Comparison of ENCODE assay signal across 17 cellular contexts in the genomic region with DNA sequence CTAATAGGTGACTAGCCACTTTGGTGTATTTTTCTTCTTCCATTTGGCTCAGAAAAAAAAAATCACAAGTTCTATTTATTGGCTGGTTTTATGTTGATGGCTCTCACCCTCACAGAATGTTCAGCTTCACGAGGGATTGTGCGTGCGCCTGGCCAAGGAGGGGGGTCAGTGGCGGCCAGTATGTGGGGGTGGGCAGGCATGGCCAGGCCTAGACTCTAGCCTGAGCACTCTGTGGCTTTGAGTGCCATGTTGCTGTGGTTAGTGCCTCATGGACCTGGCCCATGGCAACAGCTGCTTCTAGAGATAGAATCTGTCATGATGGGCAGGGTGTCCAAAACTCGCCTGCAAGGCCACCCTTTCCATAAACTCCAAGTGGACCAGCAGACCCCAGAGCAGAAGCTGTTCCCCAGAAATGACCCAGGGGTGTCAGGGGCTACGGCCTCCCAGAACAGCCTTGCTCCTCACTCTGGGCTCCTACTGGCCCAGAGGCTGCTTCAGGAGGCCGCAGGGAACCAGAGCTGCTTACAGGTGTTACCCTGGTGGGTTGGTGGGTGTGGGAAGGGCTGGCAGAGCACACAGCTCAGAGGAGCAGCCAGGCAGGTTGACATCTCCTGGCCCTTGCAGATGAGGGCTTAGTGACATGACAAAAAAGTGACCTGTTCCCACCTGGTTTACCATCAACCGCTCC.
DNase-seq lines count a peak whose midpoint lies in the region; ATAC-seq and TF ChIP-seq lines count a peak whose summit lies in the region.
"Had no signal": no experiment of that assay in that cellular context is flagged by ENCODE, and none has a peak within 500 bp of the region (broad histone marks: within the 10 kb centered on the region; RNA-seq: fewer than 3 reads in every experiment).

No MANE protein-coding gene starts in this region.

- intact Hi-C loops in activated CD8-positive, alpha-beta T cell treated with anti-CD3 and anti-CD28 coated beads for 36 hours (cut with micrococcal nuclease): no loop called here

- WGBS in gastroesophageal sphincter (ENCODE audit: low coverage in 1 of 2), 2 donors: 89 to 100% methylated on average over 1 to 4 of the region's 8 CpGs

- peak overlapping the region; percentile 47 for H3K4me3 Mint-ChIP-seq in T-helper 2 cell treated with Interferon-gamma antibody and Interleukin-4, amounts not matched to agents 5 μg/mL and 100 μg/mL, for 36 hours
- no peak overlapping the region for H3K4me3 Mint-ChIP-seq in activated CD8-positive, alpha-beta T cell treated with anti-CD3 and anti-CD28 coated beads for 36 hours
- no peak overlapping the region for H3K4me3 Mint-ChIP-seq in endothelial cell (ENCODE audit: unreplicated experiment)
- H3K4me3 Mint-ChIP-seq: GM23338 had no signal

- no peaks in the 10 kb centered on the region for H3K9me3 ChIP-seq in gastroesophageal sphincter
- no peaks in the 10 kb centered on the region for H3K9me3 ChIP-seq in skeletal muscle tissue (ENCODE audit: control insufficient read depth in 3 of 3, low read length in 3 of 3)
- H3K9me3 ChIP-seq: BLaER1, body of pancreas, prostate gland, testis had no signal

- no peak for ATAC-seq in activated CD8-positive, alpha-beta T cell treated with anti-CD3 and anti-CD28 coated beads for 36 hours
- ATAC-seq in gastroesophageal sphincter: no peak
- no peak for ATAC-seq in GM18868 (IDR thresholded peaks at IDR 0.05; ENCODE audit: unreplicated experiment)
- ATAC-seq: body of pancreas, GM23338 had no signal

- H3K27ac Mint-ChIP-seq in T-helper 2 cell treated with Interferon-gamma antibody and Interleukin-4, amounts not matched to agents 5 μg/mL and 100 μg/mL, for 36 hours: peak overlapping the region; percentile 89
- H3K27ac Mint-ChIP-seq in activated CD8-positive, alpha-beta T cell treated with anti-CD3 and anti-CD28 coated beads for 36 hours: peak overlapping the region; percentile 31
- no peak overlapping the region for H3K27ac Mint-ChIP-seq in endothelial cell (ENCODE audit: unreplicated experiment)

- H3K4me1 ChIP-seq in gastroesophageal sphincter (peaks cover 0 to 86% (median 25%) of the 10 kb centered on the region in 3 donors), skeletal muscle tissue (ENCODE audit: control insufficient read depth in 3 of 3, insufficient read depth in 3 of 3, low read length in 3 of 3) (peaks cover 40 to 56% (median 48%) of the 10 kb centered on the region in 3 donors)
- H3K4me1 ChIP-seq: prostate gland had no signal

- peak overlapping the region in 2 of 3 donors; percentile 8 to 40 for H3K9ac ChIP-seq in skeletal muscle tissue (ENCODE audit: low read depth in 1 of 3, low read length in 3 of 3)

- peaks cover 0 to 11% of the 10 kb centered on the region in 2 donors for H3K36me3 ChIP-seq in gastroesophageal sphincter
- H3K36me3 ChIP-seq in skeletal muscle tissue (ENCODE audit: control insufficient read depth in 3 of 3, insufficient read depth in 3 of 3, low read length in 3 of 3): peaks cover 0 to 5% (median 3%) of the 10 kb centered on the region in 3 donors
- H3K36me3 ChIP-seq: prostate gland had no signal

- H3K27me3 Mint-ChIP-seq in T-helper 2 cell treated with Interferon-gamma antibody and Interleukin-4, amounts not matched to agents 5 μg/mL and 100 μg/mL, for 36 hours (ENCODE audit: low read depth): no peaks in the 10 kb centered on the region
- no peaks in the 10 kb centered on the region for H3K27me3 Mint-ChIP-seq in activated CD8-positive, alpha-beta T cell treated with anti-CD3 and anti-CD28 coated beads for 36 hours
- H3K27me3 Mint-ChIP-seq in endothelial cell (ENCODE audit: unreplicated experiment): peaks cover 8% of the 10 kb centered on the region

- POLR2A ChIA-PET in activated CD8-positive, alpha-beta T cell treated with anti-CD3 and anti-CD28 coated beads for 36 hours (lab: Charles Lee): interaction anchor here (0.9 to 2.0 kb wide), 6 partner anchors 8 to 109 kb away, joined by 3 to 6 read pairs (median 4); no protein-coding TSS in a partner anchor

- H3K27me3 ChIP-seq in gastroesophageal sphincter (no peaks in the 10 kb centered on the region), skeletal muscle tissue (ENCODE audit: control insufficient read depth in 3 of 3, insufficient read depth in 3 of 3, low read length in 3 of 3) (no peaks in the 10 kb centered on the region)
- H3K27me3 ChIP-seq: BLaER1, body of pancreas, testis had no signal

- H3K9me3 Mint-ChIP-seq in T-helper 2 cell treated with Interferon-gamma antibody and Interleukin-4, amounts not matched to agents 5 μg/mL and 100 μg/mL, for 36 hours: no peaks in the 10 kb centered on the region
- H3K9me3 Mint-ChIP-seq in activated CD8-positive, alpha-beta T cell treated with anti-CD3 and anti-CD28 coated beads for 36 hours: no peaks in the 10 kb centered on the region
- H3K9me3 Mint-ChIP-seq in endothelial cell (ENCODE audit: unreplicated experiment): no peaks in the 10 kb centered on the region
- H3K9me3 Mint-ChIP-seq: GM23338 had no signal

- TF ChIP-seq EP300 in gastroesophageal sphincter (IDR thresholded peaks at IDR 0.05): no peak

- TF ChIP-seq CTCF in activated CD8-positive, alpha-beta T cell treated with anti-CD3 and anti-CD28 coated beads for 36 hours (IDR thresholded peaks at IDR 0.05): no peak
- TF ChIP-seq CTCF in gastroesophageal sphincter (IDR thresholded peaks at IDR 0.05) (no peak), endothelial cell (IDR thresholded peaks at IDR 0.05; ENCODE audit: unreplicated experiment) (no peak)

- H3K4me1 Mint-ChIP-seq in T-helper 2 cell treated with Interferon-gamma antibody and Interleukin-4, amounts not matched to agents 5 μg/mL and 100 μg/mL, for 36 hours (ENCODE audit: low read depth): peaks cover 76% of the 10 kb centered on the region
- peaks cover 53% of the 10 kb centered on the region for H3K4me1 Mint-ChIP-seq in activated CD8-positive, alpha-beta T cell treated with anti-CD3 and anti-CD28 coated beads for 36 hours (ENCODE audit: low read depth)
- peaks cover 39% of the 10 kb centered on the region for H3K4me1 Mint-ChIP-seq in endothelial cell (ENCODE audit: unreplicated experiment)

- H3K27ac ChIP-seq in gastroesophageal sphincter (peak overlapping the region; percentile 4 to 81 (median 72)), skeletal muscle tissue (ENCODE audit: low read depth, low read length) (no peak overlapping the region)
- H3K27ac ChIP-seq: BLaER1, prostate gland, testis had no signal

- CTCF ChIA-PET in activated CD8-positive, alpha-beta T cell treated with anti-CD3 and anti-CD28 coated beads for 36 hours (lab: Charles Lee): interaction anchor here (1.0 kb wide), 1 partner anchor 87 kb away, joined by 3 read pairs; no protein-coding TSS in a partner anchor

- peaks cover 37% of the 10 kb centered on the region for H3K36me3 Mint-ChIP-seq in T-helper 2 cell treated with Interferon-gamma antibody and Interleukin-4, amounts not matched to agents 5 μg/mL and 100 μg/mL, for 36 hours (ENCODE audit: low read depth)
- peaks cover 21% of the 10 kb centered on the region for H3K36me3 Mint-ChIP-seq in activated CD8-positive, alpha-beta T cell treated with anti-CD3 and anti-CD28 coated beads for 36 hours (ENCODE audit: low read depth)
- H3K36me3 Mint-ChIP-seq in endothelial cell (ENCODE audit: low read depth, unreplicated experiment): peaks cover 28% of the 10 kb centered on the region

- no peak for TF ChIP-seq POLR2A in gastroesophageal sphincter (IDR thresholded peaks at IDR 0.05)

- H3K4me3 ChIP-seq in gastroesophageal sphincter (no peak overlapping the region), skeletal muscle tissue (ENCODE audit: low read length in 3 of 3) (no peak overlapping the region)
- H3K4me3 ChIP-seq: BLaER1, body of pancreas, GM23338, prostate gland, testis had no signal

- DNase-seq in T-helper 2 cell treated with Interferon-gamma antibody and Interleukin-4, amounts not matched to agents 5 μg/mL and 100 μg/mL, for 36 hours (ENCODE audit: low spot score): no peak
- DNase-seq in T-helper 2 cell (no peak), NCI-H1694 (lab: John Stamatoyannopoulos, UW) (no peak), endothelial cell (ENCODE audit: low spot score) (no peak)
- no peak for DNase-seq in activated CD8-positive, alpha-beta T cell treated with anti-CD3 and anti-CD28 coated beads for 36 hours
- DNase-seq: 8988T, body of pancreas, hippocampal formation, NCI-H187 treated with DMSO at 0.1 percent for 48 hours, NCI-H510A, testis had no signal
